Comparison of ENCODE assay signal across 9 cellular contexts in genomic region chr3:12471228-12471627, GRCh38. TPM values are rescaled to one million over a fixed set of nuclear protein-coding genes. Genes with fewer than 3 reads are reported as not detected.
DNase-seq lines count a peak whose midpoint lies in the region; ATAC-seq and TF ChIP-seq lines count a peak whose summit lies in the region.
"Had no signal": no experiment of that assay in that cellular context is flagged by ENCODE, and none has a peak within 500 bp of the region (broad histone marks: within the 10 kb centered on the region; RNA-seq: fewer than 3 reads in every experiment).

No MANE protein-coding gene starts in this region.

- H2AFZ ChIP-seq in HCT116 (ENCODE audit: low read depth, low read length, poor library complexity, severe bottlenecking) (peak overlapping the region; percentile 76), mammary epithelial cell (ENCODE audit: low read depth, low read length) (no peak overlapping the region)

- H3K27ac ChIP-seq in HCT116 (ENCODE audit: low read depth, low read length): peak overlapping the region; percentile 72
- H3K27ac ChIP-seq in mammary epithelial cell (ENCODE audit: insufficient read depth, low read depth, low read length): no peak overlapping the region
- no peak overlapping the region for H3K27ac ChIP-seq in body of pancreas

- peaks cover 26 to 54% of the 10 kb centered on the region in 2 experiments for H3K4me1 ChIP-seq in HCT116 (ENCODE audit: control insufficient read depth in 1 of 2, insufficient read depth in 2 of 2, low read length in 2 of 2)
- no peaks in the 10 kb centered on the region for H3K4me1 ChIP-seq in mammary epithelial cell (ENCODE audit: insufficient read depth, low read length)
- no peaks in the 10 kb centered on the region for H3K4me1 ChIP-seq in HAP-1
- no peaks in the 10 kb centered on the region for H3K4me1 ChIP-seq in body of pancreas

- H3K27me3 ChIP-seq in HCT116 (ENCODE audit: insufficient read depth, low read length): no peaks in the 10 kb centered on the region
- H3K27me3 ChIP-seq in mammary epithelial cell (ENCODE audit: insufficient read depth, low read length): no peaks in the 10 kb centered on the region
- no peaks in the 10 kb centered on the region for H3K27me3 ChIP-seq in HAP-1 (ENCODE audit: low read depth)
- no peaks in the 10 kb centered on the region for H3K27me3 ChIP-seq in body of pancreas

- RAD21 ChIA-PET in HCT116 (lab: Charles Lee; ENCODE audit: low non-redundant PET in 1 of 2, low total read pairs in 2 of 2, uncharacterized antibody in 2 of 2, unreplicated experiment in 2 of 2): interaction anchor here (0.6 to 1.0 kb wide), 4 partner anchors 8 to 245 kb away, joined by 3 to 5 read pairs (median 4); no protein-coding TSS in a partner anchor

- H3K4me3 ChIP-seq in HCT116 (replicated peaks in 1 of 2; ENCODE audit: low read depth in 1 of 2, low read length in 2 of 2) (peak overlapping the region in 1 of 2 experiments; percentile 38; a peak in 2 of 4 replicates), mammary epithelial cell (replicated peaks in 1 of 3; ENCODE audit: insufficient read depth in 1 of 3, low read depth in 2 of 3, low read length in 3 of 3) (no peak overlapping the region), HAP-1 (no peak overlapping the region), body of pancreas (no peak overlapping the region)

- H3K36me3 ChIP-seq in HCT116 (ENCODE audit: control insufficient read depth in 1 of 2, insufficient read depth in 2 of 2, low read length in 2 of 2): no peaks in the 10 kb centered on the region
- no peaks in the 10 kb centered on the region for H3K36me3 ChIP-seq in mammary epithelial cell (ENCODE audit: insufficient read depth, low read length)
- H3K36me3 ChIP-seq in HAP-1 (replicated peaks): no peaks in the 10 kb centered on the region
- no peaks in the 10 kb centered on the region for H3K36me3 ChIP-seq in body of pancreas (replicated peaks in 1 of 2; ENCODE audit: insufficient read depth in 1 of 2, low read depth in 2 of 2)

- POLR2A ChIA-PET in HCT116 (lab: Charles Lee): interaction anchor here (0.6 to 1.8 kb wide), 4 partner anchors 9 to 128 kb away, joined by 3 to 5 read pairs (median 4); no protein-coding TSS in a partner anchor

- H3K4me2 ChIP-seq in HCT116 (ENCODE audit: low read length) (peak overlapping the region; percentile 72), mammary epithelial cell (ENCODE audit: insufficient read depth, low read depth, low read length) (no peak overlapping the region)

- intact Hi-C loops in HCT116 (cut with micrococcal nuclease): loop anchor here (1.0 to 5.0 kb wide), 3 partner anchors 28 to 184 kb away; partner anchors contain the start of gene PPARG
- intact Hi-C loops in mammary epithelial cell (cut with micrococcal nuclease): no loop called here
- intact Hi-C loops in body of pancreas (cut with DNase I): loop anchor here (5.0 kb wide), 1 partner anchor 339 kb away; no protein-coding TSS in a partner anchor

- H3K9ac ChIP-seq in HCT116 (ENCODE audit: low read length): peak overlapping the region; percentile 41
- no peak overlapping the region for H3K9ac ChIP-seq in mammary epithelial cell (ENCODE audit: insufficient read depth, low read length)

- BruUV-seq in HCT116 (replicated peaks; lab: Mats Ljungman, UMichigan) (no TSS peak), mammary epithelial cell (replicated peaks; lab: Mats Ljungman, UMichigan) (no TSS peak)

- in situ Hi-C loops in mammary epithelial cell (cut with MboI; ENCODE audit: low sequenced_read_pairs in 2 of 2) (no loop called here), HAP-1 (cut with MboI; ENCODE audit: low sequenced_read_pairs) (no loop called here)

- TF ChIP-seq RAD21 in HCT116 (IDR thresholded peaks at IDR 0.05; ENCODE audit: low read depth): peak; percentile 83

- DNase-seq in HCT116 (ENCODE audit: low read depth, low spot score) (peak; percentile 92), SW480 (ENCODE audit: low spot score) (peak; percentile 94), mammary epithelial cell (peak; percentile 71), HAP-1 (ENCODE audit: low spot score in 2 of 2) (no peak), body of pancreas (no peak), retina (no peak), midbrain (lab: John Stamatoyannopoulos, UW) (no peak)
- peak; percentile 50 to 66 (median 61) for DNase-seq in stimulated activated CD4-positive, alpha-beta T cell treated with anti-CD3 and anti-CD28 coated beads, TNF-alpha, amount 100 ng/mL, for 48 hours (ENCODE audit: low read depth in 3 of 3)
- DNase-seq: MM.1S had no signal

- dilution Hi-C loops in mammary epithelial cell (cut with HindIII; ENCODE audit: low sequenced_read_pairs): loop anchor here (25.0 kb wide), 1 partner anchor 334 kb away; no protein-coding TSS in a partner anchor

- H4K20me1 ChIP-seq in HCT116 (ENCODE audit: insufficient read depth) (no peaks in the 10 kb centered on the region), mammary epithelial cell (ENCODE audit: insufficient read depth, low read length) (no peaks in the 10 kb centered on the region)

- 43% methylated on average over 7 of the region's 11 CpGs for WGBS in mammary epithelial cell (ENCODE audit: low coverage, missing lambda C conversion rate)
- 72 to 77% methylated on average over 11 of the region's 11 CpGs for WGBS in body of pancreas, 2 donors

- no peaks in the 10 kb centered on the region for H3K9me2 ChIP-seq in HCT116 (ENCODE audit: insufficient read depth)

- H3K79me2 ChIP-seq in HCT116 (ENCODE audit: insufficient read depth, low read length) (no peaks in the 10 kb centered on the region), mammary epithelial cell (ENCODE audit: insufficient read depth, low read length) (no peaks in the 10 kb centered on the region)

- peak; percentile 91 for ATAC-seq in HCT116
- ATAC-seq in body of pancreas: no peak

- H3K9me3 ChIP-seq in HCT116 (ENCODE audit: control insufficient read depth in 1 of 2, insufficient read depth in 1 of 2, low read depth in 1 of 2, low read length in 2 of 2) (no peaks in the 10 kb centered on the region), mammary epithelial cell (replicated peaks; ENCODE audit: insufficient read depth, low read length) (no peaks in the 10 kb centered on the region), HAP-1 (no peaks in the 10 kb centered on the region), body of pancreas (no peaks in the 10 kb centered on the region)

- TF ChIP-seq POLR2A in HCT116 (IDR thresholded peaks at IDR 0.05; ENCODE audit: borderline replicate concordance, extremely low read depth, insufficient read depth, insufficient read length) (no peak), body of pancreas (IDR thresholded peaks at IDR 0.05) (no peak)

- CTCF ChIA-PET in HCT116 (lab: Charles Lee) (interaction anchor here (0.6 to 3.8 kb wide), 5 partner anchors 8 to 335 kb away, joined by 3 to 23 read pairs (median 5); no protein-coding TSS in a partner anchor), mammary epithelial cell (lab: Charles Lee; ENCODE audit: low non-redundant PET) (no interaction called here)

- TF ChIP-seq CTCF in HCT116 (IDR thresholded peaks at IDR 0.05 in 2 of 3, conservative IDR thresholded peaks at IDR 0.05 in 1 of 3; ENCODE audit: borderline replicate concordance in 1 of 3, insufficient read depth in 1 of 3, low read depth in 2 of 3, low read length in 2 of 3) (peak in 2 of 3 experiments; percentile 28 to 37; a peak in 3 of 6 replicates), mammary epithelial cell (conservative IDR thresholded peaks at IDR 0.05 in 1 of 2, IDR thresholded peaks at IDR 0.05 in 1 of 2; ENCODE audit: extremely low read depth in 1 of 2, insufficient read depth in 1 of 2, low read depth in 1 of 2, low read length in 2 of 2) (no peak), body of pancreas (IDR thresholded peaks at IDR 0.05) (no peak)

TF ChIP-seq in HCT116, 20 proteins besides CTCF, POLR2A, EP300 and RAD21 (continues in another document):
- TF ChIP-seq SRF (IDR thresholded peaks at IDR 0.05; ENCODE audit: low read depth): no peak; the same call in 1 of the 2 replicates
- no peak; the same call in 1 of the 2 replicates for TF ChIP-seq ATF3 (IDR thresholded peaks at IDR 0.05)
- TF ChIP-seq MAX (IDR thresholded peaks at IDR 0.05): peak; percentile 88
- no peak for TF ChIP-seq ZFX (IDR thresholded peaks at IDR 0.05)
- peak; percentile 91 for TF ChIP-seq SP1 (IDR thresholded peaks at IDR 0.05; ENCODE audit: low read depth)
- TF ChIP-seq CBX3 (IDR thresholded peaks at IDR 0.05; ENCODE audit: low read depth): peak; percentile 91
- TF ChIP-seq ZBTB33 (IDR thresholded peaks at IDR 0.05; ENCODE audit: extremely low read depth, insufficient replicate concordance, low read length): peak; percentile 14
- TF ChIP-seq EGR1 (IDR thresholded peaks at IDR 0.05; ENCODE audit: low read depth): peak; percentile 68
- no peak for TF ChIP-seq YY1 (IDR thresholded peaks at IDR 0.05; ENCODE audit: extremely low read depth, insufficient replicate concordance, low read depth, low read length)
- peak; percentile 94 for TF ChIP-seq FOSL1 (IDR thresholded peaks at IDR 0.05; ENCODE audit: low read depth)
- TF ChIP-seq TCF7L2 (IDR thresholded peaks at IDR 0.05; ENCODE audit: borderline replicate concordance, extremely low read depth, insufficient read depth, insufficient read length): peak; percentile 91

RNA-seq across cellular contexts. Expression of gene TSEN2, which starts 13.1 kb away (rescaled TPM):
- total RNA-seq in HCT116 (2021; ENCODE audit: unreplicated experiment): 35.5 TPM
- polyA plus RNA-seq in HCT116 (2012): 16.1 and 21.7 TPM in 2 replicates
- total RNA-seq in mammary epithelial cell: 10 to 100 TPM; 16.0 to 24.6 TPM
- 14.6 TPM for polyA plus RNA-seq in mammary epithelial cell
- polyA minus RNA-seq in mammary epithelial cell: 30.1 TPM
- 10 to 100 TPM; 14.8 to 20.8 TPM for total RNA-seq in body of pancreas

Comparison
In these comparisons a context has a peak if more than half of its experiments do, and no peak if none do; other contexts are left out.
1. DNase-seq: peak in HCT116 (single experiment), SW480 (single experiment), mammary epithelial cell (single experiment) and stimulated activated CD4-positive, alpha-beta T cell treated with anti-CD3 and anti-CD28 coated beads, TNF-alpha, amount 100 ng/mL, for 48 hours (3 of 3); none in HAP-1 (0 of 2), body of pancreas (0 of 4), retina (single experiment) and midbrain (single experiment).
2. CTCF ChIP-seq: peak in HCT116 (2 of 3); none in mammary epithelial cell (0 of 2) and body of pancreas (0 of 7).